Comparison of ENCODE assay signal across 9 cellular contexts in genomic region chrX:131675596-131676194, GRCh38.
DNase-seq lines count a peak whose midpoint lies in the region; ATAC-seq, FAIRE-seq and TF ChIP-seq lines count a peak whose summit lies in the region.
"Had no signal": no experiment of that assay in that cellular context is flagged by ENCODE, and none has a peak within 500 bp of the region (broad histone marks: within the 10 kb centered on the region; RNA-seq: fewer than 3 reads in every experiment).

No MANE protein-coding gene starts in this region.

- CTCF ChIA-PET in AG04450 (lab: Charles Lee) = no interaction called here

- H3K27ac ChIP-seq in AG04450 (ENCODE audit: low read depth, low read length) (no peak overlapping the region), small intestine (ENCODE audit: low read depth in 1 of 2, low read length in 1 of 2) (no peak overlapping the region)

- H3K27me3 Mint-ChIP-seq in type B pancreatic cell = peaks cover 4% of the 10 kb centered on the region
- H3K27me3 Mint-ChIP-seq: central memory CD8-positive, alpha-beta T cell had no signal

- POLR2A ChIA-PET in AG04450 (lab: Yijun Ruan, JAX) = no interaction called here

- H3K9me3 ChIP-seq in AG04450 (ENCODE audit: control insufficient read depth, insufficient read depth, low read length) (no peaks in the 10 kb centered on the region), small intestine (ENCODE audit: control insufficient read depth, low read depth) (no peaks in the 10 kb centered on the region)

- H3K36me3 Mint-ChIP-seq in type B pancreatic cell = no peaks in the 10 kb centered on the region

- no peaks in the 10 kb centered on the region for H3K9me3 Mint-ChIP-seq in type B pancreatic cell
- H3K9me3 Mint-ChIP-seq: central memory CD8-positive, alpha-beta T cell had no signal

- H3K4me1 Mint-ChIP-seq in type B pancreatic cell (ENCODE audit: unreplicated experiment) = no peaks in the 10 kb centered on the region
- H3K4me1 Mint-ChIP-seq: central memory CD8-positive, alpha-beta T cell had no signal

- no peak overlapping the region for H3K27ac Mint-ChIP-seq in type B pancreatic cell

- no peaks in the 10 kb centered on the region for H3K4me1 ChIP-seq in small intestine (ENCODE audit: control insufficient read depth in 2 of 2, insufficient read depth in 1 of 2, low read depth in 1 of 2, low read length in 1 of 2)

- WGBS in small intestine, 3 donors = 0 to 9% (median 0%) methylated on average over 1 of the region's 1 CpG

- TF ChIP-seq CTCF in AG04450 (IDR thresholded peaks at IDR 0.05; ENCODE audit: low read depth, low read length) (peak; percentile 20; the same call in 1 of the 2 replicates), type B pancreatic cell (conservative IDR thresholded peaks at IDR 0.05) (peak; percentile 78)

- H3K27me3 ChIP-seq in AG04450 (ENCODE audit: control insufficient read depth, insufficient read depth, low read length) (no peaks in the 10 kb centered on the region), small intestine (ENCODE audit: control insufficient read depth in 2 of 2, insufficient read depth in 2 of 2, low read length in 2 of 2) (no peaks in the 10 kb centered on the region)

- FAIRE-seq in GM18507 (lab: Jason Lieb, UNC) (peak; percentile 78), small intestine (lab: Jason Lieb, UNC) (no peak)

- H3K4me3 Mint-ChIP-seq in type B pancreatic cell = no peak overlapping the region
- H3K4me3 Mint-ChIP-seq: central memory CD8-positive, alpha-beta T cell had no signal

- DNase-seq in AG04450 (ENCODE audit: low read depth, low spot score) (no peak), GM18507 (ENCODE audit: extremely low spot score, insufficient read length, low read depth) (no peak), M059J (ENCODE audit: low read depth) (peak; percentile 56), cerebellar cortex (ENCODE audit: low spot score) (peak; percentile 6), type B pancreatic cell (ENCODE audit: extremely low spot score, unreplicated experiment) (no peak), small intestine (no peak), hippocampal formation (lab: John Stamatoyannopoulos, UW) (no peak)

- no peaks in the 10 kb centered on the region for H3K36me3 ChIP-seq in small intestine (ENCODE audit: control insufficient read depth in 2 of 2, insufficient read depth in 2 of 2, low read length in 2 of 2)

- no peak for ATAC-seq in HG03025 (IDR thresholded peaks at IDR 0.05; ENCODE audit: low FRiP score, unreplicated experiment)

- H3K4me3 ChIP-seq in AG04450 (ENCODE audit: low read depth, low read length) = no peak overlapping the region
- no peak overlapping the region for H3K4me3 ChIP-seq in small intestine (ENCODE audit: low read depth in 1 of 2, low read length in 2 of 2)

Comparison
In these comparisons a context has a peak if more than half of its experiments do, and no peak if none do; other contexts are left out.
1. DNase-seq: peak in M059J (single experiment) and cerebellar cortex (single experiment); none in AG04450 (single experiment), GM18507 (single experiment), type B pancreatic cell (single experiment), small intestine (single experiment) and hippocampal formation (0 of 2).